In genomic region chr10:86959737-86960002, GRCh38 we compare ENCODE assay signal across 9 cellular contexts. TPM values are rescaled to one million over a fixed set of nuclear protein-coding genes. Genes with fewer than 3 reads are reported as not detected.
DNase-seq lines count a peak whose midpoint lies in the region; ATAC-seq and TF ChIP-seq lines count a peak whose summit lies in the region.
"Had no signal": no experiment of that assay in that cellular context is flagged by ENCODE, and none has a peak within 500 bp of the region (broad histone marks: within the 10 kb centered on the region; RNA-seq: fewer than 3 reads in every experiment).

No MANE protein-coding gene starts in this region.

- H3K4me1 ChIP-seq in HUES6 (ENCODE audit: control insufficient read depth, insufficient read depth, low read length), result peaks cover 68% of the 10 kb centered on the region
- H3K4me1 ChIP-seq in lung (ENCODE audit: control insufficient read depth in 2 of 2, insufficient read depth in 2 of 2, low read length in 2 of 2), result peaks cover 0 to 37% of the 10 kb centered on the region in 2 donors

- WGBS in lung, 2 donors, result 82 to 97% methylated on average over 2 of the region's 2 CpGs

- no peak overlapping the region for H3K4me3 ChIP-seq in HUES6 (ENCODE audit: low read depth, low read length)
- H3K4me3 ChIP-seq in lung, result no peak overlapping the region

- no peak for TF ChIP-seq CTCF in lung (IDR thresholded peaks at IDR 0.05; ENCODE audit: control extremely low read depth, extremely low read depth)

- ATAC-seq in lung (ENCODE audit: insufficient read depth, low FRiP score) (no peak), GM18868 (IDR thresholded peaks at IDR 0.05; ENCODE audit: unreplicated experiment) (no peak)

- H3K9me3 ChIP-seq in HUES6 (ENCODE audit: control insufficient read depth, insufficient read depth, low read depth, low read length) (no peaks in the 10 kb centered on the region), lung (ENCODE audit: control insufficient read depth in 2 of 2, insufficient read depth in 1 of 2, low read length in 1 of 2) (no peaks in the 10 kb centered on the region)

- no peaks in the 10 kb centered on the region for H3K36me3 ChIP-seq in HUES6 (ENCODE audit: control insufficient read depth, insufficient read depth, low read length)
- H3K36me3 ChIP-seq in lung (ENCODE audit: control insufficient read depth in 2 of 2, insufficient read depth in 2 of 2, low read length in 2 of 2), result no peaks in the 10 kb centered on the region

- 0 out of 2 replicates have a peak overlapping the region, but pooled peaks have one; percentile 13 for H3K27ac ChIP-seq in HUES6 (ENCODE audit: low read depth, low read length)
- H3K27ac ChIP-seq in angular gyrus (ENCODE audit: low read depth, low read length), result peak overlapping the region; percentile 35
- peak overlapping the region; percentile 55 to 82 for H3K27ac ChIP-seq in lung (ENCODE audit: low read depth in 1 of 2, low read length in 1 of 2)
- peak overlapping the region; percentile 70 for H3K27ac ChIP-seq in temporal lobe (ENCODE audit: low read depth, low read length)

- H3K27me3 ChIP-seq in HUES6 (ENCODE audit: control insufficient read depth, insufficient read depth, low read length) (no peaks in the 10 kb centered on the region), lung (ENCODE audit: control insufficient read depth, insufficient read depth) (no peaks in the 10 kb centered on the region)

- no peak for DNase-seq in lung (ENCODE audit: low spot score)
- DNase-seq in anterior cingulate cortex (lab: John Stamatoyannopoulos, UW), result no peak
- DNase-seq in hypothalamus (lab: John Stamatoyannopoulos, UW), result no peak
- DNase-seq: activated CD8-positive, alpha-beta memory T cell treated with anti-CD3 and anti-CD28 coated beads for 24 hours; occipital lobe had no signal

- H3K9ac ChIP-seq in HUES6 (ENCODE audit: low read length), result peak overlapping the region; percentile 8

RNA-seq across cellular contexts. Expression of gene SNCG, which starts 1.3 kb away (rescaled TPM):
- total RNA-seq in lung (10 to 100 TPM in 1 of 2 donors, 1 to 10 TPM in 1; 2.3 to 23.0 TPM), temporal lobe (0.98 TPM)
- 10 to 100 TPM in 1 of 2 donors, 1 to 10 TPM in 1; 5.5 to 32.8 TPM for polyA plus RNA-seq in lung

RNA-seq across cellular contexts. Expression of gene MMRN2, which starts 2.3 kb away (rescaled TPM):
- total RNA-seq in lung (10 to 100 TPM; 42.3 to 55.3 TPM), temporal lobe (5.2 TPM)
- 10 to 100 TPM; 10.2 to 15.7 TPM for polyA plus RNA-seq in lung

RNA-seq across cellular contexts. Expression of gene ADIRF, which starts 8.6 kb away (rescaled TPM):
- total RNA-seq in lung (100 to 1,000 TPM in 1 of 2 donors, 10 to 100 TPM in 1; 61.4 to 171 TPM), temporal lobe (0.98 TPM)
- polyA plus RNA-seq in lung, result 100 to 1,000 TPM; 469 to 597 TPM
- total RNA-seq: occipital lobe had no signal

Comparison
In these comparisons a context has a peak if more than half of its experiments do, and no peak if none do; other contexts are left out.
1. H3K27ac ChIP-seq: peak in every context shown above with its lines; median percentile 70 in temporal lobe; 68 in lung; 35 in angular gyrus; 13 in HUES6.
2. RNA of gene ADIRF, which starts 8.6 kb away (total RNA-seq): 61.4 to 171 TPM in lung; 0.98 TPM in temporal lobe (single experiment); every median in the first group is over 10 times any median in the second.